8 cellular contexts compared by ENCODE assay signal in genomic region chr6:134177753-134178229, GRCh38.
DNase-seq lines count a peak whose midpoint lies in the region; ATAC-seq and TF ChIP-seq lines count a peak whose summit lies in the region.

No MANE protein-coding gene starts in this region.

- H3K27me3 ChIP-seq in fibroblast of lung (ENCODE audit: control insufficient read depth, insufficient read depth, low read length) (no peaks in the 10 kb centered on the region), gastrocnemius medialis (no peaks in the 10 kb centered on the region)

- peaks cover 46 to 56% (median 46%) of the 10 kb centered on the region in 3 donors for H3K4me1 Mint-ChIP-seq in T-cell

- H3K9me3 ChIP-seq in fibroblast of lung (ENCODE audit: control insufficient read depth, insufficient read depth, low read depth, low read length) (no peaks in the 10 kb centered on the region), gastrocnemius medialis (no peaks in the 10 kb centered on the region)

- no peaks in the 10 kb centered on the region for H3K9me3 Mint-ChIP-seq in T-cell

- H3K27ac Mint-ChIP-seq in T-cell = peak overlapping the region; percentile 90 to 91

- H3K4me3 ChIP-seq in fibroblast of lung (replicated peaks in 1 of 4; ENCODE audit: control extremely low read depth in 1 of 4, insufficient read depth in 1 of 4, low read depth in 3 of 4, low read length in 4 of 4) = peak overlapping the region; percentile 12 to 58 (median 34)
- peak overlapping the region; percentile 40 to 50 (median 48) for H3K4me3 ChIP-seq in gastrocnemius medialis

- no peak for TF ChIP-seq POLR2A in gastrocnemius medialis (IDR thresholded peaks at IDR 0.05)

- peaks cover 9% of the 10 kb centered on the region for H3K4me1 ChIP-seq in fibroblast of lung (ENCODE audit: control insufficient read depth, extremely low read depth, insufficient read depth, low read length)
- peaks cover 12 to 25% of the 10 kb centered on the region in 2 donors for H3K4me1 ChIP-seq in gastrocnemius medialis

- no peak for TF ChIP-seq CTCF in fibroblast of lung (conservative IDR thresholded peaks at IDR 0.05 in 1 of 2, IDR thresholded peaks at IDR 0.05 in 1 of 2; ENCODE audit: low read depth in 1 of 2, low read length in 2 of 2)
- no peak for TF ChIP-seq CTCF in gastrocnemius medialis (IDR thresholded peaks at IDR 0.05 in 4 of 5, conservative IDR thresholded peaks at IDR 0.05 in 1 of 5)

- peaks cover 2% of the 10 kb centered on the region for H3K36me3 ChIP-seq in fibroblast of lung (ENCODE audit: control insufficient read depth, insufficient read depth, low read length)
- peaks cover 0 to 5% of the 10 kb centered on the region in 2 donors for H3K36me3 ChIP-seq in gastrocnemius medialis

- peak overlapping the region; percentile 79 for H3K27ac ChIP-seq in fibroblast of lung (ENCODE audit: insufficient read depth, low read length)
- peak overlapping the region; percentile 92 to 98 (median 96) for H3K27ac ChIP-seq in gastrocnemius medialis

- POLR2A ChIA-PET in T-cell (lab: Charles Lee) = interaction anchor here (0.6 to 1.1 kb wide), 3 partner anchors 296 to 450 kb away, joined by 3 read pairs; no protein-coding TSS in a partner anchor

- H3K4me3 Mint-ChIP-seq in T-cell = peak overlapping the region; percentile 84 to 94 (median 91)

- DNase-seq in HCEC 1CT = peak; percentile 53
- DNase-seq in T-cell = no peak
- peak; percentile 56 to 76 for DNase-seq in fibroblast of lung (ENCODE audit: low read depth in 2 of 2)
- no peak for DNase-seq in gastrocnemius medialis
- DNase-seq in NCI-H226 = no peak
- no peak for DNase-seq in RPMI8226

- H3K4me2 ChIP-seq in fibroblast of lung (ENCODE audit: extremely low read depth, insufficient read depth, low read length) = peak overlapping the region; percentile 78

- H3K27me3 Mint-ChIP-seq in T-cell = no peaks in the 10 kb centered on the region

- CTCF ChIA-PET in T-cell (lab: Charles Lee) = interaction anchor here (0.6 to 3.7 kb wide), 13 partner anchors 16 to 826 kb away, joined by 3 to 21 read pairs (median 4); partner anchors contain the start of gene SGK1 (in 1 of the 2)

- in situ Hi-C loops in gastrocnemius medialis (cut with MboI; ENCODE audit: low sequenced_read_pairs in 4 of 4) = loop anchor here in 3 of 4 donors (10.0 to 25.0 kb wide), 2 partner anchors 285 to 467 kb away; no protein-coding TSS in a partner anchor

- peaks cover 9% of the 10 kb centered on the region for H3K36me3 Mint-ChIP-seq in T-cell

- H3K9ac ChIP-seq in fibroblast of lung (ENCODE audit: insufficient read depth, low read length) = peak overlapping the region; percentile 8

- no peak for ATAC-seq in T-cell (replicated peaks in 1 of 4)
- ATAC-seq in gastrocnemius medialis = no peak
- ATAC-seq in GM19324 (IDR thresholded peaks at IDR 0.05; ENCODE audit: low FRiP score, unreplicated experiment) = no peak
- no peak for ATAC-seq in GM19452 (IDR thresholded peaks at IDR 0.05; ENCODE audit: unreplicated experiment)

- peaks cover 18% of the 10 kb centered on the region for H3K79me2 ChIP-seq in fibroblast of lung (ENCODE audit: control insufficient read depth, insufficient read depth, low read length)

- H4K20me1 ChIP-seq in fibroblast of lung (ENCODE audit: control insufficient read depth, extremely low read depth, insufficient read depth, low read length) = no peaks in the 10 kb centered on the region

- intact Hi-C loops in gastrocnemius medialis (cut with DNase I; ENCODE audit: low total_unique reads) = loop anchor here (1.0 to 10.0 kb wide), 7 partner anchors 70 to 1363 kb away; partner anchors contain the start of genes HBS1L and RPS12

- peak overlapping the region; percentile 32 for H2AFZ ChIP-seq in fibroblast of lung (ENCODE audit: low read length)

Comparison
In these comparisons a context has a peak if more than half of its experiments do, and no peak if none do; other contexts are left out.
1. DNase-seq: peak in HCEC 1CT (single experiment) and fibroblast of lung (2 of 2); none in T-cell (0 of 34), gastrocnemius medialis (0 of 2), NCI-H226 (single experiment) and RPMI8226 (single experiment).